ENCODE assay signal across 20 cellular contexts in the genomic region with DNA sequence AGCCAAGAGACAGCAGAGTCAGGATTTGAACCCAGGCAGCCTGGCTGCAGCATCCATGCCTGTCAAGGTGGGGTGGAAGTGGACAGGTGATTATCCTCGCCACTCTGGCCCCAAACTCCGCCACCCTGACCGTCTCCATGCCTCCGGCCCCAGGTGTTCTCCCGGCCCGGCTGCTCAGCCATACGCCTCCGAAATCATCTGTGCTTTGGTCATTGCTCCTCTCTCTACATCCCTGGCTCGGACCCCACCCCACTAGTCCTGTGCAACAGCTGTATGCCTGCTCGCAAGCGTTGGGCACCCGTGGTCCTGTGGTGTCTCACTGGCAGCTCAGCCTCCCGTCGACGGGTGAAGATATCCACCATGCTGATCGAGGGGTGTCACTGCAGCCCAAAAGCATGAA. TPM values are rescaled to one million over a fixed set of nuclear protein-coding genes. Genes with fewer than 3 reads are reported as not detected.
DNase-seq lines count a peak whose midpoint lies in the region; ATAC-seq and TF ChIP-seq lines count a peak whose summit lies in the region.
"Had no signal": no experiment of that assay in that cellular context is flagged by ENCODE, and none has a peak within 500 bp of the region (broad histone marks: within the 10 kb centered on the region; RNA-seq: fewer than 3 reads in every experiment).

No MANE protein-coding gene starts in this region.

- H3K27me3 ChIP-seq in right atrium auricular region (no peaks in the 10 kb centered on the region), H9 (ENCODE audit: insufficient read depth, low read length) (no peaks in the 10 kb centered on the region), neuronal stem cell (ENCODE audit: control insufficient read depth in 3 of 3, insufficient read depth in 3 of 3, low read depth in 1 of 3, low read length in 3 of 3) (peaks cover 0 to 46% (median 0%) of the 10 kb centered on the region in 3 experiments), Karpas-422 (ENCODE audit: low read length) (no peaks in the 10 kb centered on the region)

- no peaks in the 10 kb centered on the region for H3K79me1 ChIP-seq in H9 (ENCODE audit: insufficient read depth, low read depth, low read length, poor library complexity, severe bottlenecking)
- H3K79me1 ChIP-seq in neuronal stem cell (ENCODE audit: low read depth, low read length) = no peaks in the 10 kb centered on the region

- H3K14ac ChIP-seq in H9 (ENCODE audit: insufficient read depth, low read length) = no peak overlapping the region
- H3K14ac ChIP-seq in neuronal stem cell (ENCODE audit: low read length) = peak overlapping the region; percentile 84

- ATAC-seq in Right ventricle myocardium inferior = no peak
- ATAC-seq: GM12878 had no signal

- H3K23me2 ChIP-seq in H9 (ENCODE audit: insufficient read length, low read depth, low read length, poor library complexity, severe bottlenecking) = no peaks in the 10 kb centered on the region

- H2AFZ ChIP-seq in H9 (ENCODE audit: low read length) (no peak overlapping the region), neuronal stem cell (ENCODE audit: low read length) (no peak overlapping the region), Karpas-422 (ENCODE audit: low read length) (no peak overlapping the region)
- H2AFZ ChIP-seq: GM23248 had no signal

- H2BK15ac ChIP-seq in H9 (ENCODE audit: low read depth, low read length) (no peak overlapping the region), neuronal stem cell (ENCODE audit: low read length) (no peak overlapping the region)

- H4K20me1 ChIP-seq in H9 (ENCODE audit: control insufficient read depth, insufficient read depth, insufficient read length) = no peaks in the 10 kb centered on the region
- H4K20me1 ChIP-seq in Karpas-422 (ENCODE audit: insufficient read depth, low read depth, low read length) = no peaks in the 10 kb centered on the region

- intact Hi-C loops in Right ventricle myocardium inferior (cut with DNase I) = loop anchor here (10.0 kb wide), 1 partner anchor 612 kb away; no protein-coding TSS in a partner anchor

- H3K4ac ChIP-seq in H9 (ENCODE audit: low read depth, low read length) = no peak overlapping the region
- no peak overlapping the region for H3K4ac ChIP-seq in neuronal stem cell (ENCODE audit: low read length)

- H3K79me2 ChIP-seq in H9 (ENCODE audit: insufficient read depth, low read length) = no peaks in the 10 kb centered on the region
- no peaks in the 10 kb centered on the region for H3K79me2 ChIP-seq in Karpas-422 (ENCODE audit: low read length)

- H3K9me3 Mint-ChIP-seq in H9 = no peaks in the 10 kb centered on the region
- H3K9me3 Mint-ChIP-seq: CD8-positive, alpha-beta memory T cell had no signal

- no peaks in the 10 kb centered on the region; a peak in 1 of 7 replicates for H3K36me3 Mint-ChIP-seq in H9 (ENCODE audit: insufficient read depth in 1 of 3, low read depth in 3 of 3)

- H3K56ac ChIP-seq in H9 (ENCODE audit: insufficient read length, low read depth, low read length) = no peak overlapping the region

- H3K18ac ChIP-seq in H9 (ENCODE audit: insufficient read length, low read depth, low read length) (no peak overlapping the region), neuronal stem cell (ENCODE audit: low read length) (no peak overlapping the region)

- H2BK120ac ChIP-seq in H9 (ENCODE audit: low read depth, low read length, poor library complexity, severe bottlenecking) (no peak overlapping the region), neuronal stem cell (ENCODE audit: low read depth, low read length) (no peak overlapping the region)

- peaks cover 0 to 7% of the 10 kb centered on the region in 2 experiments; a peak in 1 of 4 replicates for H3K4me1 Mint-ChIP-seq in H9

- no peak overlapping the region for H2BK5ac ChIP-seq in H9 (ENCODE audit: insufficient read length, low read length)
- H2BK5ac ChIP-seq in neuronal stem cell (ENCODE audit: low read length) = no peak overlapping the region

- no peaks in the 10 kb centered on the region for H3K36me3 ChIP-seq in right atrium auricular region
- no peaks in the 10 kb centered on the region for H3K36me3 ChIP-seq in neuronal stem cell (replicated peaks in 1 of 2; ENCODE audit: control insufficient read depth in 2 of 2, insufficient read depth in 2 of 2, low read length in 2 of 2)
- no peaks in the 10 kb centered on the region for H3K36me3 ChIP-seq in Karpas-422 (ENCODE audit: insufficient read depth, low read length)

- H3K4me3 Mint-ChIP-seq in H9 = no peak overlapping the region
- H3K4me3 Mint-ChIP-seq: CD4-positive, CD25-positive, alpha-beta regulatory T cell; CD8-positive, alpha-beta memory T cell had no signal

- WGBS in H9 (ENCODE audit: extremely low coverage, insufficient read length, low lambda C conversion rate) = no CpG with 5 or more reads among the region's 16 CpGs
- no CpG with 5 or more reads among the region's 16 CpGs for WGBS in neuronal stem cell (ENCODE audit: extremely low coverage in 2 of 2, insufficient read length in 2 of 2, insufficient replicate concordance in 1 of 2), 2 donors

- DNase-seq in Right ventricle myocardium inferior (ENCODE audit: missing footprints) (peak; percentile 48), right atrium auricular region (ENCODE audit: low spot score) (no peak), H9 (peak; percentile 23), neuronal stem cell (ENCODE audit: low spot score) (no peak), germinal center (ENCODE audit: low spot score) (no peak), Karpas-422 (no peak), caudate nucleus (lab: John Stamatoyannopoulos, UW) (no peak)
- DNase-seq: 8988T; C1 segment of cervical spinal cord; CD4-positive, CD25-positive, alpha-beta regulatory T cell; CD8-positive, alpha-beta memory T cell; COR-L47; DMS 273 treated with DMSO at 0.1 percent for 48 hours; DMS53; DND-41; EL; GM23248 had no signal

- H3K4me1 ChIP-seq in right atrium auricular region = peaks cover 0 to 12% of the 10 kb centered on the region in 2 donors
- H3K4me1 ChIP-seq in H9 (ENCODE audit: insufficient read depth, low read length) = no peaks in the 10 kb centered on the region
- no peaks in the 10 kb centered on the region for H3K4me1 ChIP-seq in neuronal stem cell (ENCODE audit: control insufficient read depth in 2 of 2, insufficient read depth in 1 of 2, low read depth in 1 of 2, low read length in 2 of 2)
- H3K4me1 ChIP-seq in Karpas-422 (ENCODE audit: low read length) = no peaks in the 10 kb centered on the region

- H4K5ac ChIP-seq in H9 (ENCODE audit: insufficient read length, low read depth, low read length) = no peak overlapping the region

- H3K9me2 ChIP-seq in Karpas-422 (replicated peaks; ENCODE audit: insufficient read depth, low read length) = no peaks in the 10 kb centered on the region

- H3K27ac Mint-ChIP-seq in H9 = no peak overlapping the region
- H3K27ac Mint-ChIP-seq: CD4-positive, CD25-positive, alpha-beta regulatory T cell; CD8-positive, alpha-beta memory T cell had no signal

- no peak overlapping the region for H2AK5ac ChIP-seq in H9 (ENCODE audit: insufficient read length, low read length)
- H2AK5ac ChIP-seq in neuronal stem cell (ENCODE audit: low read depth, low read length) = no peak overlapping the region

- no peak overlapping the region for H3K23ac ChIP-seq in H9 (ENCODE audit: insufficient read length, low read depth, low read length)
- no peak overlapping the region for H3K23ac ChIP-seq in neuronal stem cell (ENCODE audit: low read depth, low read length, poor library complexity)

- no peak overlapping the region for H2BK20ac ChIP-seq in H9 (ENCODE audit: low read depth, low read length, poor library complexity, severe bottlenecking)

- no peak for TF ChIP-seq CTCF in right atrium auricular region (IDR thresholded peaks at IDR 0.05)
- no peak for TF ChIP-seq CTCF in H9 (conservative IDR thresholded peaks at IDR 0.05)

- H3K4me3 ChIP-seq in right atrium auricular region = no peak overlapping the region
- no peak overlapping the region for H3K4me3 ChIP-seq in neuronal stem cell (ENCODE audit: low read length in 2 of 2)
- no peak overlapping the region for H3K4me3 ChIP-seq in Karpas-422 (ENCODE audit: low read length)
- H3K4me3 ChIP-seq: GM12878, GM23248 had no signal

- H3K27ac ChIP-seq in right atrium auricular region = no peak overlapping the region
- no peak overlapping the region for H3K27ac ChIP-seq in H9 (ENCODE audit: insufficient read length, low read depth, low read length)
- H3K27ac ChIP-seq in neuronal stem cell (replicated peaks; ENCODE audit: low read length) = no peak overlapping the region
- no peak overlapping the region for H3K27ac ChIP-seq in Karpas-422 (ENCODE audit: low read length)
- H3K27ac ChIP-seq in caudate nucleus (ENCODE audit: low read depth, low read length) = no peak overlapping the region
- H3K27ac ChIP-seq: GM23248 had no signal

- no peak overlapping the region for H2BK12ac ChIP-seq in H9 (ENCODE audit: insufficient read length, low read depth, low read length)
- no peak overlapping the region for H2BK12ac ChIP-seq in neuronal stem cell (ENCODE audit: low read length)

- H3T11ph ChIP-seq in H9 (ENCODE audit: low read length) = no peak overlapping the region

- H3K4me2 ChIP-seq in H9 (ENCODE audit: insufficient read depth, insufficient read length, low read length) (no peak overlapping the region), neuronal stem cell (ENCODE audit: insufficient read depth, low read length, poor library complexity, severe bottlenecking) (no peak overlapping the region), Karpas-422 (ENCODE audit: low read depth, low read length, poor library complexity, severe bottlenecking) (no peak overlapping the region)

- H3K9me3 ChIP-seq in right atrium auricular region (no peaks in the 10 kb centered on the region), H9 (ENCODE audit: control insufficient read depth, low read depth, low read length) (no peaks in the 10 kb centered on the region), neuronal stem cell (replicated peaks in 1 of 2; ENCODE audit: control insufficient read depth in 2 of 2, insufficient read depth in 1 of 2, low read depth in 1 of 2, low read length in 2 of 2) (no peaks in the 10 kb centered on the region), Karpas-422 (ENCODE audit: low read length) (no peaks in the 10 kb centered on the region)

- H3K27me3 Mint-ChIP-seq in H9 (ENCODE audit: low read depth) = peaks cover 27% of the 10 kb centered on the region

- no peak overlapping the region for H4K91ac ChIP-seq in H9 (ENCODE audit: insufficient read length, low read depth, low read length)
- H4K91ac ChIP-seq in neuronal stem cell (ENCODE audit: low read depth, low read length, poor library complexity) = peak overlapping the region; percentile 94

- H3K9ac ChIP-seq in H9 (ENCODE audit: extremely low read depth, insufficient read length, low read length) = no peak overlapping the region
- no peak overlapping the region for H3K9ac ChIP-seq in neuronal stem cell (ENCODE audit: low read depth, low read length, poor library complexity)
- H3K9ac ChIP-seq in Karpas-422 (ENCODE audit: low read length) = no peak overlapping the region
- H3K9ac ChIP-seq: GM23248 had no signal

- no peak overlapping the region for H4K8ac ChIP-seq in H9 (replicated peaks; ENCODE audit: insufficient read length, low read depth, low read length)
- H4K8ac ChIP-seq in neuronal stem cell (ENCODE audit: low read depth, low read length) = no peak overlapping the region

RNA-seq across cellular contexts. Expression of a gene that starts 3.9 kb away (rescaled TPM):
- 9.9 TPM for total RNA-seq in Right ventricle myocardium inferior
- total RNA-seq in right atrium auricular region = 10 to 100 TPM in 1 of 2 donors, 1 to 10 TPM in 1; 2.9 to 10.7 TPM
- 0.11 and 0.13 TPM in 2 replicates for total RNA-seq in H9 (2021)
- polyA plus RNA-seq in neuronal stem cell (2013, experiment 1 of 2) = 0.03 TPM
- polyA plus RNA-seq in neuronal stem cell (2013, experiment 2 of 2) = 0.03 TPM
- 0.52 TPM in 1 of 2 replicates, not detected in the other for total RNA-seq in Karpas-422 (2014; rRNA removed; shearing (Covaris generic); ENCODE audit: low replicate concordance)
- total RNA-seq: CD4-positive, CD25-positive, alpha-beta regulatory T cell; CD8-positive, alpha-beta memory T cell; G401; GM23248 had no signal
- polyA plus RNA-seq: AG04450; CD4-positive, CD25-positive, alpha-beta regulatory T cell; CD8-positive, alpha-beta memory T cell; GM23248 had no signal

RNA-seq across cellular contexts. Expression of a gene that starts 16.2 kb away (rescaled TPM):
- 33.7 TPM for total RNA-seq in Right ventricle myocardium inferior
- 10 to 100 TPM; 48.5 to 58.7 TPM for total RNA-seq in right atrium auricular region
- total RNA-seq in H9 (2021) = 44.5 and 45.6 TPM in 2 replicates
- polyA plus RNA-seq in neuronal stem cell (2013, experiment 1 of 2) = 34.0 TPM
- 31.8 TPM for polyA plus RNA-seq in neuronal stem cell (2013, experiment 2 of 2)
- 23.2 and 66.6 TPM in 2 replicates for total RNA-seq in Karpas-422 (2014; rRNA removed; shearing (Covaris generic); ENCODE audit: low replicate concordance)

RNA-seq across cellular contexts. Expression of a gene that starts 22.0 kb away (rescaled TPM):
- 159 TPM for total RNA-seq in Right ventricle myocardium inferior
- total RNA-seq in right atrium auricular region = 10 to 100 TPM; 56.5 to 69.8 TPM
- total RNA-seq in H9 (2021) = 0.20 and 0.31 TPM in 2 replicates
- 0.07 TPM for polyA plus RNA-seq in neuronal stem cell (2013, experiment 1 of 2)
- 0.07 TPM for polyA plus RNA-seq in neuronal stem cell (2013, experiment 2 of 2)
- 0.04 and 0.18 TPM in 2 replicates for total RNA-seq in Karpas-422 (2014; rRNA removed; shearing (Covaris generic); ENCODE audit: low replicate concordance)

RNA-seq across cellular contexts. Expression of a gene that starts 27.6 kb away (rescaled TPM):
- total RNA-seq in Right ventricle myocardium inferior (171 TPM), right atrium auricular region (100 to 1,000 TPM; 178 to 185 TPM), H9 (2021) (62.2 and 67.0 TPM in 2 replicates)
- polyA plus RNA-seq in neuronal stem cell (2013, experiment 1 of 2) = 115 TPM
- 115 TPM for polyA plus RNA-seq in neuronal stem cell (2013, experiment 2 of 2)
- total RNA-seq in Karpas-422 (2014; rRNA removed; shearing (Covaris generic); ENCODE audit: low replicate concordance) = 130 and 144 TPM in 2 replicates

RNA-seq across cellular contexts. Expression of a gene that starts 34.8 kb away (rescaled TPM):
- total RNA-seq in Right ventricle myocardium inferior (496 TPM), right atrium auricular region (100 to 1,000 TPM; 285 to 289 TPM), H9 (2021) (887 and 938 TPM in 2 replicates)
- polyA plus RNA-seq in neuronal stem cell (2013, experiment 1 of 2) = 336 TPM
- polyA plus RNA-seq in neuronal stem cell (2013, experiment 2 of 2) = 330 TPM
- total RNA-seq in Karpas-422 (2014; rRNA removed; shearing (Covaris generic); ENCODE audit: low replicate concordance) = 547 and 681 TPM in 2 replicates

Comparison
In these comparisons a context has a peak if more than half of its experiments do, and no peak if none do; other contexts are left out.
1. DNase-seq: peak in Right ventricle myocardium inferior (single experiment) and H9 (single experiment); none in right atrium auricular region (single experiment), neuronal stem cell (single experiment), germinal center (single experiment), Karpas-422 (single experiment) and caudate nucleus (0 of 61).
2. RNA of a gene that starts 22.0 kb away (total RNA-seq): 159 TPM in Right ventricle myocardium inferior (single experiment) and 56.5 to 69.8 TPM in right atrium auricular region; 0.20 to 0.31 TPM in H9 and 0.04 to 0.18 TPM in Karpas-422; every median in the first group is over 10 times any median in the second.